ENCODE assay signal across 2 cellular contexts in genomic region chr1:8315573-8316475, GRCh38.
TF ChIP-seq lines count a peak whose summit lies in the region.

No MANE protein-coding gene starts in this region.

TF ChIP-seq in HepG2, 621 proteins besides CTCF, POLR2A, EP300 and RAD21 (continued from another document and continues in another):
- TF ChIP-seq THRA (CRISPR knock-in tag; IDR thresholded peaks at IDR 0.05; ENCODE audit: borderline replicate concordance) (peak; percentile 67; the same call in 1 of the 2 replicates), ZNF362 (CRISPR knock-in tag; IDR thresholded peaks at IDR 0.05; ENCODE audit: borderline replicate concordance) (0 out of 2 replicates have a peak, but pooled peaks have one; percentile 26), CEBPG (CRISPR knock-in tag; IDR thresholded peaks at IDR 0.05) (peak; percentile 60), MAX (IDR thresholded peaks at IDR 0.05) (peak; percentile 64), LCORL (IDR thresholded peaks at IDR 0.05) (no peak), LCORL (CRISPR knock-in tag; IDR thresholded peaks at IDR 0.05) (peak; percentile 39; the same call in 1 of the 2 replicates), SMC3 (IDR thresholded peaks at IDR 0.05; ENCODE audit: low read length) (peak; percentile 14; the same call in 1 of the 2 replicates), ZEB1 (IDR thresholded peaks at IDR 0.05; ENCODE audit: insufficient replicate concordance, low read depth) (peak; percentile 32), ZNF414 (CRISPR knock-in tag; IDR thresholded peaks at IDR 0.05) (0 out of 2 replicates have a peak, but pooled peaks have one; percentile 53), MED1 (CRISPR knock-in tag; IDR thresholded peaks at IDR 0.05) (peak; percentile 55; the same call in 1 of the 2 replicates), UBTF (CRISPR knock-in tag; IDR thresholded peaks at IDR 0.05) (no peak; the same call in 1 of the 2 replicates), BCL3 (CRISPR knock-in tag; IDR thresholded peaks at IDR 0.05) (0 out of 2 replicates have a peak, but pooled peaks have one; percentile 50), ZNF740 (CRISPR knock-in tag; IDR thresholded peaks at IDR 0.05) (0 out of 2 replicates have a peak, but pooled peaks have one; percentile 68), ZSCAN5A (CRISPR knock-in tag; IDR thresholded peaks at IDR 0.05; ENCODE audit: borderline replicate concordance) (no peak), AGO1 (IDR thresholded peaks at IDR 0.05; ENCODE audit: low read depth, low read length, poor library complexity, severe bottlenecking) (no peak)

TF ChIP-seq in SK-N-SH, 30 proteins besides CTCF, POLR2A, EP300 and RAD21 (continued from another document):
- TF ChIP-seq USF2 (IDR thresholded peaks at IDR 0.05; ENCODE audit: borderline replicate concordance, low read depth, low read length), result no peak
- no peak for TF ChIP-seq PBX3 (IDR thresholded peaks at IDR 0.05)
- no peak for TF ChIP-seq FOXM1 (IDR thresholded peaks at IDR 0.05; ENCODE audit: low read depth)
- no peak for TF ChIP-seq GATA2 (CRISPR knock-in tag; IDR thresholded peaks at IDR 0.05)
- TF ChIP-seq NFIC (IDR thresholded peaks at IDR 0.05; ENCODE audit: borderline replicate concordance), result no peak
- no peak for TF ChIP-seq ZBTB33 (IDR thresholded peaks at IDR 0.05; ENCODE audit: borderline replicate concordance, low read depth)
